Comparison of ENCODE assay signal across 8 cellular contexts in the genomic region with DNA sequence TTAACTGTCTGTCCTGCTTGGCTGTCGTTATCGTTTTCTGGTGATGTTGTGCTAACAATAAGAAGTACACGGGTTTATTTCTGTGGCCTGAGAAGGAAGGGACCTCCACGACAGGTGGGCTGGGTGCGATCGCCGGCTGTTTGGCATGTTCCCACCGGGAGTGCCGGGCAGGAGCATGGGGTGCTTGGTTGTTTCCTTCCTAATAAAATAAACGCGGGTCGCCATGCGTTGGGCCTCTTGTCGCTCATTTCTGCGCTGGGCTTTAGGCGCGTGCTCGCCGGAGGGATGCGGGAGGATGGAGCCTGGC. TPM values are rescaled to one million over a fixed set of nuclear protein-coding genes. Genes with fewer than 3 reads are reported as not detected.
DNase-seq lines count a peak whose midpoint lies in the region; ATAC-seq and TF ChIP-seq lines count a peak whose summit lies in the region.

No MANE protein-coding gene starts in this region.

- intact Hi-C loops in CD4-positive, alpha-beta T cell (cut with DNase I, micrococcal nuclease), result loop anchor here (2.0 to 10.0 kb wide), 3 partner anchors 23 to 49 kb away; a partner anchor contains a TSS

- ATAC-seq in CD4-positive, alpha-beta T cell (ENCODE audit: poor library complexity), result no peak
- ATAC-seq in GM21360 (IDR thresholded peaks at IDR 0.05; ENCODE audit: unreplicated experiment), result no peak

- H3K4me3 ChIP-seq in coronary artery (peak overlapping the region; percentile 87), neural progenitor cell (peak overlapping the region; percentile 44)

- H3K36me3 ChIP-seq in KOPT-K1 (ENCODE audit: insufficient read depth, low read length) (peaks cover 70% of the 10 kb centered on the region; the same call in 1 of the 2 replicates), neural progenitor cell (no peaks in the 10 kb centered on the region)

- no peak overlapping the region for H3K9ac ChIP-seq in neural progenitor cell

- TF ChIP-seq CTCF in CD4-positive, alpha-beta T cell (IDR thresholded peaks at IDR 0.05), result no peak
- TF ChIP-seq CTCF in coronary artery (IDR thresholded peaks at IDR 0.05) (no peak), neural progenitor cell (IDR thresholded peaks at IDR 0.05) (no peak)

- H3K27me3 ChIP-seq in CD4-positive, alpha-beta T cell (ENCODE audit: control insufficient read depth, insufficient read depth, low read length), result no peaks in the 10 kb centered on the region
- no peaks in the 10 kb centered on the region for H3K27me3 ChIP-seq in neural progenitor cell

- peaks cover 33% of the 10 kb centered on the region for H4K20me1 ChIP-seq in neural progenitor cell (ENCODE audit: low read depth)

- peaks cover 4% of the 10 kb centered on the region for H3K4me1 Mint-ChIP-seq in CD4-positive, alpha-beta T cell (ENCODE audit: low read depth)
- peaks cover 10% of the 10 kb centered on the region for H3K4me1 Mint-ChIP-seq in neural progenitor cell

- H3K9me3 Mint-ChIP-seq in CD4-positive, alpha-beta T cell, result no peaks in the 10 kb centered on the region
- peaks cover 27% of the 10 kb centered on the region for H3K9me3 Mint-ChIP-seq in neural progenitor cell

- H3K36me3 Mint-ChIP-seq in CD4-positive, alpha-beta T cell (ENCODE audit: low read depth), result peaks cover 30% of the 10 kb centered on the region
- H3K36me3 Mint-ChIP-seq in neural progenitor cell, result peaks cover 6% of the 10 kb centered on the region

- peaks cover 36% of the 10 kb centered on the region for H3K79me2 ChIP-seq in neural progenitor cell (ENCODE audit: low read depth)

- peak overlapping the region; percentile 93 for H3K27ac Mint-ChIP-seq in CD4-positive, alpha-beta T cell
- peak overlapping the region; percentile 97 for H3K27ac Mint-ChIP-seq in neural progenitor cell

- H3F3A ChIP-seq in neural progenitor cell (ENCODE audit: low read depth), result peaks cover 8% of the 10 kb centered on the region

- H2AFZ ChIP-seq in neural progenitor cell (replicated peaks), result no peak overlapping the region

- no peaks in the 10 kb centered on the region for H3K9me3 ChIP-seq in CD4-positive, alpha-beta T cell (ENCODE audit: control insufficient read depth, low read length)
- H3K9me3 ChIP-seq in KOPT-K1 (ENCODE audit: insufficient read depth, low read length, poor library complexity, severe bottlenecking) (no peaks in the 10 kb centered on the region), neural progenitor cell (ENCODE audit: low read depth) (no peaks in the 10 kb centered on the region)

- peak overlapping the region; percentile 69 for H3K4me2 ChIP-seq in neural progenitor cell

- DNase-seq in CD4-positive, alpha-beta T cell, result no peak
- DNase-seq in coronary artery (ENCODE audit: low spot score), result no peak
- no peak for DNase-seq in neural progenitor cell (ENCODE audit: low spot score)
- DNase-seq in SIG-M5 (lab: John Stamatoyannopoulos, UW), result no peak
- DNase-seq in stimulated activated CD4-positive, alpha-beta T cell treated with anti-CD3 and anti-CD28 coated beads, Interleukin-12 subunit alpha, Interleukin-12 subunit beta, amount 100 ng/mL, for 4 hours, result no peak
- no peak for DNase-seq in globus pallidus (ENCODE audit: low spot score)

- no peaks in the 10 kb centered on the region for H3K4me1 ChIP-seq in neural progenitor cell

- peak overlapping the region; percentile 72 for H3K27ac ChIP-seq in CD4-positive, alpha-beta T cell (ENCODE audit: low read depth, low read length)
- peak overlapping the region; percentile 34 for H3K27ac ChIP-seq in KOPT-K1 (ENCODE audit: low read depth, low read length, poor library complexity, severe bottlenecking)
- peak overlapping the region; percentile 77 to 94 for H3K27ac ChIP-seq in coronary artery
- H3K27ac ChIP-seq in neural progenitor cell, result no peak overlapping the region

- no peaks in the 10 kb centered on the region for H3K27me3 Mint-ChIP-seq in CD4-positive, alpha-beta T cell
- H3K27me3 Mint-ChIP-seq in neural progenitor cell (ENCODE audit: insufficient read depth, low read depth), result peaks cover 16% of the 10 kb centered on the region

- POLR2A ChIA-PET in CD4-positive, alpha-beta T cell (lab: Charles Lee), result interaction anchor here (0.6 kb wide), 1 partner anchor 49 kb away, joined by 4 read pairs; no protein-coding TSS in a partner anchor

- CTCF ChIA-PET in CD4-positive, alpha-beta T cell (lab: Charles Lee), result no interaction called here

- H3K4me3 Mint-ChIP-seq in CD4-positive, alpha-beta T cell, result peak overlapping the region; percentile 90
- H3K4me3 Mint-ChIP-seq in neural progenitor cell, result peak overlapping the region; percentile 87

RNA-seq across cellular contexts. Expression of a gene that starts 0.7 kb away (rescaled TPM):
- 100 to 1,000 TPM; 144 to 145 TPM for total RNA-seq in CD4-positive, alpha-beta T cell
- total RNA-seq in neural progenitor cell (ENCODE audit: low replicate concordance), result 119 and 244 TPM in 2 replicates

RNA-seq across cellular contexts. Expression of a gene that starts 7.7 kb away (rescaled TPM):
- total RNA-seq in CD4-positive, alpha-beta T cell, result 10 to 100 TPM; 42.3 to 49.4 TPM
- 30.4 and 36.3 TPM in 2 replicates for total RNA-seq in neural progenitor cell (ENCODE audit: low replicate concordance)

RNA-seq across cellular contexts. Expression of a gene that starts 7.8 kb away (rescaled TPM):
- 10 to 100 TPM; 31.4 to 40.8 TPM for total RNA-seq in CD4-positive, alpha-beta T cell
- total RNA-seq in neural progenitor cell (ENCODE audit: low replicate concordance), result 22.6 and 47.4 TPM in 2 replicates

RNA-seq across cellular contexts. Expression of a gene that starts 21.8 kb away (rescaled TPM):
- 10 to 100 TPM; 35.1 to 38.1 TPM for total RNA-seq in CD4-positive, alpha-beta T cell
- total RNA-seq in neural progenitor cell (ENCODE audit: low replicate concordance), result 4.3 and 9.6 TPM in 2 replicates

RNA-seq across cellular contexts. Expression of a gene that starts 24.9 kb away (rescaled TPM):
- 10 to 100 TPM; 72.8 to 78.5 TPM for total RNA-seq in CD4-positive, alpha-beta T cell
- 19.8 and 46.5 TPM in 2 replicates for total RNA-seq in neural progenitor cell (ENCODE audit: low replicate concordance)
